24 cellular contexts compared by ENCODE assay signal in genomic region chr6:154111025-154111424, GRCh38.
"Had no signal": no experiment of that assay in that cellular context is flagged by ENCODE, and none has a peak within 500 bp of the region (broad histone marks: within the 10 kb centered on the region; RNA-seq: fewer than 3 reads in every experiment).

No MANE protein-coding gene starts in this region.

- H3K9ac ChIP-seq: neural progenitor cell had no signal

- H3K27me3 ChIP-seq: gastrocnemius medialis, left lung, neural progenitor cell, right atrium auricular region, stomach, thyroid gland had no signal

- ATAC-seq: gastrocnemius medialis; left cardiac atrium; left lung; naive thymus-derived CD4-positive, alpha-beta T cell; sciatic nerve; stimulated activated effector memory CD8-positive, alpha-beta T cell treated with anti-CD3 and anti-CD28 coated beads, Interleukin-12 subunit alpha, Interleukin-12 subunit beta, amount 100 ng/mL, for 72 hours had no signal

- H3K27ac Mint-ChIP-seq: naive thymus-derived CD4-positive, alpha-beta T cell; nephron; neural progenitor cell; stimulated activated effector memory CD8-positive, alpha-beta T cell treated with anti-CD3 and anti-CD28 coated beads, Interleukin-12 subunit alpha, Interleukin-12 subunit beta, amount 100 ng/mL, for 72 hours had no signal

- H3K4me1 Mint-ChIP-seq: naive thymus-derived CD4-positive, alpha-beta T cell; nephron had no signal

- H3K9me3 Mint-ChIP-seq: nephron; stimulated activated effector memory CD8-positive, alpha-beta T cell treated with anti-CD3 and anti-CD28 coated beads, Interleukin-12 subunit alpha, Interleukin-12 subunit beta, amount 100 ng/mL, for 72 hours had no signal

- H3K27ac ChIP-seq: coronary artery, gastrocnemius medialis, left lung, neural progenitor cell, prostate gland, right atrium auricular region, stomach, thyroid gland had no signal

- H2AFZ ChIP-seq: neural progenitor cell had no signal

- H3K4me2 ChIP-seq: neural progenitor cell had no signal

- H3K36me3 Mint-ChIP-seq: naive thymus-derived CD4-positive, alpha-beta T cell; neural progenitor cell; stimulated activated effector memory CD8-positive, alpha-beta T cell treated with anti-CD3 and anti-CD28 coated beads, Interleukin-12 subunit alpha, Interleukin-12 subunit beta, amount 100 ng/mL, for 72 hours had no signal

- H3K9me3 ChIP-seq: gastrocnemius medialis, left lung, prostate gland, right atrium auricular region, stomach, thyroid gland had no signal

- H3K36me3 ChIP-seq: gastrocnemius medialis, left lung, neural progenitor cell, prostate gland, right atrium auricular region, stomach, thyroid gland had no signal

- H3K4me3 ChIP-seq: coronary artery, gastrocnemius medialis, left lung, neural progenitor cell, prostate gland, right atrium auricular region, stomach, thyroid gland had no signal

- DNase-seq: dermis blood vessel endothelial cell; effector memory CD4-positive, alpha-beta T cell; gastrocnemius medialis; head of caudate nucleus; kidney; left cardiac atrium; left lung; mesendoderm; midbrain; naive thymus-derived CD4-positive, alpha-beta T cell; stimulated activated CD4-positive, alpha-beta T cell treated with anti-CD3 and anti-CD28 coated beads, Interleukin-2, amount 100 ng/mL, for 24 hours; stimulated activated CD4-positive, alpha-beta T cell treated with anti-CD3 and anti-CD28 coated beads, Interleukin-4, amount 100 ng/mL, for 24 hours; stimulated activated naive CD4-positive, alpha-beta T cell treated with Interleukin-2 at 50 U/mL for 16 hours; stomach; thyroid gland; trophoblast cell had no signal

- H3K4me3 Mint-ChIP-seq: naive thymus-derived CD4-positive, alpha-beta T cell; nephron; neural progenitor cell; stimulated activated effector memory CD8-positive, alpha-beta T cell treated with anti-CD3 and anti-CD28 coated beads, Interleukin-12 subunit alpha, Interleukin-12 subunit beta, amount 100 ng/mL, for 72 hours had no signal

- FAIRE-seq: endothelial cell of umbilical vein, kidney had no signal

- H3K4me1 ChIP-seq: gastrocnemius medialis, left lung, neural progenitor cell, prostate gland, right atrium auricular region, stomach, thyroid gland had no signal
